Comparison of ENCODE assay signal across 2 cellular contexts in the genomic region with DNA sequence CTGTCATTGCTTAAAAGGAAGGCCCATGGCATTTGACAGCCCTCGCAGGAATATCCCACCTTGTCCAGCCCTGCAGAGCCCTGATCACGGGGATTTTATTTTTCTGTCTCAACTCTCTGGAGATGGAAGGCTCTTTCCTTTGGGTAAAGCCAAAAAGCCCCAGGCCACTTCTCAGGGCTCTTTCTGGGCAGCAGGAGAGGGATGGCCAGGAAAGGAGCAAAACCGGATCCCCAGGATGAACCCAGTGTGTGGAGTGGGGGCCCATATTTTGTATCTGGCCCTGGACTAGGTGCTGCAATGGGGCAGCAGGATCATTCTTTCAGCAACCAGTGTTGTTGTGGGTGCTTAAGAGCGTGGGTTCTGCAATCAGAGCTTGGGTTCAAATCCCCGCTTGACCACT.
TF ChIP-seq lines count a peak whose summit lies in the region.

No MANE protein-coding gene starts in this region.

TF ChIP-seq in IMR-90, 13 proteins besides CTCF, POLR2A, EP300 and RAD21:
- TF ChIP-seq MAFK (IDR thresholded peaks at IDR 0.05; ENCODE audit: low read depth, low read length) = no peak
- TF ChIP-seq CHD1 (IDR thresholded peaks at IDR 0.05; ENCODE audit: low read depth, low read length) = no peak
- TF ChIP-seq CEBPB (IDR thresholded peaks at IDR 0.05; ENCODE audit: low read depth, low read length) = no peak
- TF ChIP-seq FOS (IDR thresholded peaks at IDR 0.05; ENCODE audit: low read depth, low read length) = no peak
- TF ChIP-seq, protein P1, sequence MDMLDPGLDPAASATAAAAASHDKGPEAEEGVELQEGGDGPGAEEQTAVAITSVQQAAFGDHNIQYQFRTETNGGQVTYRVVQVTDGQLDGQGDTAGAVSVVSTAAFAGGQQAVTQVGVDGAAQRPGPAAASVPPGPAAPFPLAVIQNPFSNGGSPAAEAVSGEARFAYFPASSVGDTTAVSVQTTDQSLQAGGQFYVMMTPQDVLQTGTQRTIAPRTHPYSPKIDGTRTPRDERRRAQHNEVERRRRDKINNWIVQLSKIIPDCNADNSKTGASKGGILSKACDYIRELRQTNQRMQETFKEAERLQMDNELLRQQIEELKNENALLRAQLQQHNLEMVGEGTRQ (IDR thresholded peaks at IDR 0.05; ENCODE audit: low read depth, low read length) = no peak
- no peak for TF ChIP-seq MAZ (IDR thresholded peaks at IDR 0.05; ENCODE audit: borderline replicate concordance, low read depth, low read length)
- TF ChIP-seq SMC3 (IDR thresholded peaks at IDR 0.05; ENCODE audit: low read depth, low read length) = no peak
- TF ChIP-seq, protein P2, sequence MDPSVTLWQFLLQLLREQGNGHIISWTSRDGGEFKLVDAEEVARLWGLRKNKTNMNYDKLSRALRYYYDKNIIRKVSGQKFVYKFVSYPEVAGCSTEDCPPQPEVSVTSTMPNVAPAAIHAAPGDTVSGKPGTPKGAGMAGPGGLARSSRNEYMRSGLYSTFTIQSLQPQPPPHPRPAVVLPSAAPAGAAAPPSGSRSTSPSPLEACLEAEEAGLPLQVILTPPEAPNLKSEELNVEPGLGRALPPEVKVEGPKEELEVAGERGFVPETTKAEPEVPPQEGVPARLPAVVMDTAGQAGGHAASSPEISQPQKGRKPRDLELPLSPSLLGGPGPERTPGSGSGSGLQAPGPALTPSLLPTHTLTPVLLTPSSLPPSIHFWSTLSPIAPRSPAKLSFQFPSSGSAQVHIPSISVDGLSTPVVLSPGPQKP (IDR thresholded peaks at IDR 0.05; ENCODE audit: borderline replicate concordance, low read depth, low read length) = no peak
- TF ChIP-seq RCOR1 (IDR thresholded peaks at IDR 0.05; ENCODE audit: insufficient replicate concordance, low read length) = no peak
- TF ChIP-seq BHLHE40 (IDR thresholded peaks at IDR 0.05; ENCODE audit: low read depth, low read length) = no peak
- TF ChIP-seq MXI1 (IDR thresholded peaks at IDR 0.05; ENCODE audit: borderline replicate concordance, low read depth, low read length) = no peak
- TF ChIP-seq NFE2L2 (IDR thresholded peaks at IDR 0.05; ENCODE audit: low read depth, low read length) = no peak
- no peak for TF ChIP-seq RFX5 (IDR thresholded peaks at IDR 0.05; ENCODE audit: low read depth, low read length)

TF ChIP-seq in H1, 55 proteins besides CTCF, POLR2A, EP300 and RAD21:
- TF ChIP-seq YY1 (IDR thresholded peaks at IDR 0.05; ENCODE audit: low read depth, low read length) = no peak
- no peak for TF ChIP-seq CHD1 (IDR thresholded peaks at IDR 0.05; ENCODE audit: low read depth, low read length)
- TF ChIP-seq ZNF274 (IDR thresholded peaks at IDR 0.05; ENCODE audit: borderline replicate concordance, extremely low read depth, low read length) = no peak
- no peak for TF ChIP-seq HDAC2 (IDR thresholded peaks at IDR 0.05; ENCODE audit: borderline replicate concordance in 1 of 2, low read depth in 2 of 2, low read length in 2 of 2)
- TF ChIP-seq KDM1A (IDR thresholded peaks at IDR 0.05; ENCODE audit: borderline replicate concordance, low read length) = no peak
- TF ChIP-seq CREB1 (IDR thresholded peaks at IDR 0.05) = no peak
- no peak for TF ChIP-seq TCF12 (IDR thresholded peaks at IDR 0.05; ENCODE audit: low read depth, low read length)
- TF ChIP-seq TEAD4 (IDR thresholded peaks at IDR 0.05; ENCODE audit: low read depth, low read length) = no peak
- no peak for TF ChIP-seq MAFK (IDR thresholded peaks at IDR 0.05; ENCODE audit: low read depth, low read length)
- no peak for TF ChIP-seq TBP (IDR thresholded peaks at IDR 0.05; ENCODE audit: low read depth, low read length)
- TF ChIP-seq KDM5A (IDR thresholded peaks at IDR 0.05; ENCODE audit: low read length) = no peak
- no peak for TF ChIP-seq RNF2 (IDR thresholded peaks at IDR 0.05; ENCODE audit: borderline replicate concordance, low read depth, low read length, missing control alignments, poor library complexity, severe bottlenecking)
- TF ChIP-seq SIRT6 (IDR thresholded peaks at IDR 0.05; ENCODE audit: low read length) = no peak
- no peak for TF ChIP-seq SRF (IDR thresholded peaks at IDR 0.05; ENCODE audit: low read depth, low read length)
- TF ChIP-seq NANOG (IDR thresholded peaks at IDR 0.05; ENCODE audit: insufficient read depth, low read depth, low read length, poor library complexity, severe bottlenecking) = no peak
- TF ChIP-seq, protein P3, sequence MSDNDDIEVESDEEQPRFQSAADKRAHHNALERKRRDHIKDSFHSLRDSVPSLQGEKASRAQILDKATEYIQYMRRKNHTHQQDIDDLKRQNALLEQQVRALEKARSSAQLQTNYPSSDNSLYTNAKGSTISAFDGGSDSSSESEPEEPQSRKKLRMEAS (IDR thresholded peaks at IDR 0.05) = no peak
- TF ChIP-seq CTBP2 (IDR thresholded peaks at IDR 0.05; ENCODE audit: borderline replicate concordance, insufficient read depth, insufficient read length, low read length) = no peak
